ENCODE assay signal across 17 cellular contexts in genomic region chr9:110068212-110068611, GRCh38.
"Had no signal": no experiment of that assay in that cellular context is flagged by ENCODE, and none has a peak within 500 bp of the region (broad histone marks: within the 10 kb centered on the region; RNA-seq: fewer than 3 reads in every experiment).

No MANE protein-coding gene starts in this region.

- H3K9me3 Mint-ChIP-seq: activated CD4-positive, alpha-beta T cell treated with anti-CD3 and anti-CD28 coated beads, Interleukin-2, amount 10 ng/mL, durations not matched to agents 24 days and 14 days; activated naive CD4-positive, alpha-beta T cell treated with anti-CD3 and anti-CD28 coated beads, Interleukin-2, amount 10 ng/mL, durations not matched to agents 7 days and 5 days; activated T-helper 17 cell treated with anti-CD3 and anti-CD28 coated beads, Interleukin-2, amount 50 U/mL, for 72 hours; dendritic cell treated with granulocyte-macrophage colony-stimulating factor and Interleukin-4, amounts not matched to agents 40 ng/mL and 50 ng/mL, for 4 days; effector memory CD8-positive, alpha-beta T cell; immature natural killer cell; nephron progenitor cell; stimulated activated effector memory CD8-positive, alpha-beta T cell treated with anti-CD3 and anti-CD28 coated beads, Interleukin-12 subunit alpha, Interleukin-12 subunit beta, amount 100 ng/mL, for 72 hours; type B pancreatic cell had no signal

- H3K36me3 Mint-ChIP-seq: immature natural killer cell had no signal

- H3K27me3 Mint-ChIP-seq: activated CD4-positive, alpha-beta T cell treated with anti-CD3 and anti-CD28 coated beads, Interleukin-2, amount 10 ng/mL, durations not matched to agents 24 days and 14 days; activated naive CD4-positive, alpha-beta T cell treated with anti-CD3 and anti-CD28 coated beads, Interleukin-2, amount 10 ng/mL, durations not matched to agents 7 days and 5 days; activated T-helper 17 cell treated with anti-CD3 and anti-CD28 coated beads, Interleukin-2, amount 50 U/mL, for 72 hours; dendritic cell treated with granulocyte-macrophage colony-stimulating factor and Interleukin-4, amounts not matched to agents 40 ng/mL and 50 ng/mL, for 4 days; effector memory CD8-positive, alpha-beta T cell; type B pancreatic cell had no signal

- H3K9me3 ChIP-seq: SK-N-SH had no signal

- DNase-seq: activated CD4-positive, alpha-beta T cell treated with anti-CD3 and anti-CD28 coated beads, Interleukin-2, amount 10 ng/mL, durations not matched to agents 24 days and 14 days; activated CD8-positive, alpha-beta memory T cell treated with anti-CD3 and anti-CD28 coated beads for 24 hours; activated naive CD4-positive, alpha-beta T cell treated with anti-CD3 and anti-CD28 coated beads, Interleukin-2, amount 10 ng/mL, durations not matched to agents 7 days and 5 days; activated T-cell treated with anti-CD3 and anti-CD28 coated beads for 4 hours; central memory CD4-positive, alpha-beta T cell; effector memory CD8-positive, alpha-beta T cell; erythroblast; immature natural killer cell; mesendoderm; nephron progenitor cell; SK-N-SH; substantia nigra; T-helper 1 cell had no signal

- ATAC-seq: activated T-helper 17 cell treated with anti-CD3 and anti-CD28 coated beads, Interleukin-2, amount 50 U/mL, for 72 hours; effector memory CD8-positive, alpha-beta T cell; stimulated activated effector memory CD8-positive, alpha-beta T cell treated with anti-CD3 and anti-CD28 coated beads, Interleukin-12 subunit alpha, Interleukin-12 subunit beta, amount 100 ng/mL, for 72 hours had no signal

- H3K4me3 Mint-ChIP-seq: activated CD4-positive, alpha-beta T cell treated with anti-CD3 and anti-CD28 coated beads, Interleukin-2, amount 10 ng/mL, durations not matched to agents 24 days and 14 days; activated naive CD4-positive, alpha-beta T cell treated with anti-CD3 and anti-CD28 coated beads, Interleukin-2, amount 10 ng/mL, durations not matched to agents 7 days and 5 days; activated T-helper 17 cell treated with anti-CD3 and anti-CD28 coated beads, Interleukin-2, amount 50 U/mL, for 72 hours; dendritic cell treated with granulocyte-macrophage colony-stimulating factor and Interleukin-4, amounts not matched to agents 40 ng/mL and 50 ng/mL, for 4 days; effector memory CD8-positive, alpha-beta T cell; immature natural killer cell; nephron progenitor cell; stimulated activated effector memory CD8-positive, alpha-beta T cell treated with anti-CD3 and anti-CD28 coated beads, Interleukin-12 subunit alpha, Interleukin-12 subunit beta, amount 100 ng/mL, for 72 hours; type B pancreatic cell had no signal

- H3K9ac ChIP-seq: SK-N-SH had no signal

- H3K27ac Mint-ChIP-seq: activated CD4-positive, alpha-beta T cell treated with anti-CD3 and anti-CD28 coated beads, Interleukin-2, amount 10 ng/mL, durations not matched to agents 24 days and 14 days; activated naive CD4-positive, alpha-beta T cell treated with anti-CD3 and anti-CD28 coated beads, Interleukin-2, amount 10 ng/mL, durations not matched to agents 7 days and 5 days; activated T-helper 17 cell treated with anti-CD3 and anti-CD28 coated beads, Interleukin-2, amount 50 U/mL, for 72 hours; dendritic cell treated with granulocyte-macrophage colony-stimulating factor and Interleukin-4, amounts not matched to agents 40 ng/mL and 50 ng/mL, for 4 days; effector memory CD8-positive, alpha-beta T cell; immature natural killer cell; nephron progenitor cell; stimulated activated effector memory CD8-positive, alpha-beta T cell treated with anti-CD3 and anti-CD28 coated beads, Interleukin-12 subunit alpha, Interleukin-12 subunit beta, amount 100 ng/mL, for 72 hours had no signal
